Comparison of ENCODE assay signal across 1 cellular context in the genomic region with DNA sequence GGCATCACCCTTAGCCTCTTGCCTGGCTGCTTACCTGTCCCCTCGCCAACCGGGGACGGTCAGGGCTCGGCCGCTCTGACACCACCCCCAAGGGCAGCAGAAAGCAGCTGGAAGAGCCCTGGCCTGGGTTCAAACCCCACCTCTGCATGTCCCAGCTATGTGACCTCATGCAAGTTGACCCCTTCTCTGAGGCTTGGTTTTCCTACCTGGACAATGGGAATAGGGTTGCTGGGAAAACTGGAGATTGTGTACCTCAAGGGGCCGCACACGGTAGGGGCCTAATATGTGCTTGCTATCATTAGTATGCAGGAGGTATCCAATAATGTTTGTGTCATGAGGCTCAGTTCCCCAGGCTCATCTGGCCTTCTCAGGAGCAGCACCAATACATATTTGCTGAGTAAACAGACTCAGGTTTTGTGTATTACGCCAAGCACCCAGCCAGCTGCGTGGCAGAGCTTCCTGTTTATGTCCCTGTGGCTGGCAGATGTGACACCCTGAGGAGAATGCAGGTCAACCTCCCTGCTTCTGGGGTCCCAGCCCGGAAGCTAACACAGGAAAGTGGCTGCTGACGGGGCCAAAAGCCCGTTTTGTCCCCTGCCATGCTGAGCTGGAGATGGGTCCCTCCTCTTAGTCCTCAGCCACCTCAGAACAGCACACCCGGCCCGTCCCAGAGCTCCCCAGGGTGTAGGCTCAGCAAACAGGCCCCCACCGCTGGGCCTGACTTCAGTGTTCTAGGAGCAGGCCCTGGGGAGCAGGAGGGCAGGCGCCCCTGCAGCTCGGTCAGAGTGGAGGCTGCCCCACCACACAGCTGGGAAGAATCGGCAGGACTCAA.
A peak's percentile ranks its signal among the peaks of the same experiment; 100 is the strongest.
TF ChIP-seq lines count a peak whose summit lies in the region.

No MANE protein-coding gene starts in this region.

TF ChIP-seq in liver, 16 proteins besides CTCF, POLR2A, EP300 and RAD21 (continued from another document):
- TF ChIP-seq, protein P1, sequence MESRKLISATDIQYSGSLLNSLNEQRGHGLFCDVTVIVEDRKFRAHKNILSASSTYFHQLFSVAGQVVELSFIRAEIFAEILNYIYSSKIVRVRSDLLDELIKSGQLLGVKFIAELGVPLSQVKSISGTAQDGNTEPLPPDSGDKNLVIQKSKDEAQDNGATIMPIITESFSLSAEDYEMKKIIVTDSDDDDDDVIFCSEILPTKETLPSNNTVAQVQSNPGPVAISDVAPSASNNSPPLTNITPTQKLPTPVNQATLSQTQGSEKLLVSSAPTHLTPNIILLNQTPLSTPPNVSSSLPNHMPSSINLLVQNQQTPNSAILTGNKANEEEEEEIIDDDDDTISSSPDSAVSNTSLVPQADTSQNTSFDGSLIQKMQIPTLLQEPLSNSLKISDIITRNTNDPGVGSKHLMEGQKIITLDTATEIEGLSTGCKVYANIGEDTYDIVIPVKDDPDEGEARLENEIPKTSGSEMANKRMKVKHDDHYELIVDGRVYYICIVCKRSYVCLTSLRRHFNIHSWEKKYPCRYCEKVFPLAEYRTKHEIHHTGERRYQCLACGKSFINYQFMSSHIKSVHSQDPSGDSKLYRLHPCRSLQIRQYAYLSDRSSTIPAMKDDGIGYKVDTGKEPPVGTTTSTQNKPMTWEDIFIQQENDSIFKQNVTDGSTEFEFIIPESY (IDR thresholded peaks at IDR 0.05), result no peak
- TF ChIP-seq HNF4A (conservative IDR thresholded peaks at IDR 0.05) (no peak), SP1 (IDR thresholded peaks at IDR 0.05) (peak; percentile 54)
